9 cellular contexts compared by ENCODE assay signal in the genomic region with DNA sequence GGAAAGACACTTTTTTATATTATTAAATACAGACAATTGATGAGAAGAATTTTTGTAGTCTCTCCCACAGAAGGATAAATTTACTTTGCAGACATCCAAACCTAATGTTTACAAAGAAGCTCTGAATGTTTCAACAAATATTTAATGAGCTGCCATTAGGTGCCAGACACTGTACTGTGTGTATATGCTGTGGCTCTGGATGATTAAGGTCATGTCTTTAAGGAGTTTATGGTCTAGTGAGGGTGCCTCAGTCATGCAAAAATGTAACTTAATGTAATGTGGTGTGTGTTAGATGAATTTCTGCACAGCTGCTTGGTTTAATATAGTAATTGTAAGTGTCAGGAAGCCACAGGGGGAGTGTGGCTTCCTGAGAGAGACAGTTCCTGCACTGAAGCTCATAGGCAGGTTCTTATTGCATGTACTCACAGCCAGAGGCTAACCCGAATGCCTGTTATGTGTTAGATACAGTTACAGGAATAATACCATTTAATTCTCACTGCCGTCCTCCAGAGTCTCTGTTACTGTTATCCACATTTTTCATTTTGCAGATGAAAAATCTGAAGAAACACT. TPM values are rescaled to one million over a fixed set of nuclear protein-coding genes. Genes with fewer than 3 reads are reported as not detected.
A peak's percentile ranks its signal among the peaks of the same experiment; 100 is the strongest.
DNase-seq lines count a peak whose midpoint lies in the region; ATAC-seq and TF ChIP-seq lines count a peak whose summit lies in the region.
"Had no signal": no experiment of that assay in that cellular context is flagged by ENCODE, and none has a peak within 500 bp of the region (broad histone marks: within the 10 kb centered on the region; RNA-seq: fewer than 3 reads in every experiment).

No MANE protein-coding gene starts in this region.

- no peaks in the 10 kb centered on the region for H3K9me3 Mint-ChIP-seq in stimulated activated naive CD8-positive, alpha-beta T cell treated with anti-CD3 and anti-CD28 coated beads, Interleukin-15, amount 100 ng/mL, for 72 hours
- no peaks in the 10 kb centered on the region for H3K9me3 Mint-ChIP-seq in chondrocyte (ENCODE audit: low read depth)

- no peak for TF ChIP-seq POLR2A in spleen (IDR thresholded peaks at IDR 0.05)

- peaks cover 51% of the 10 kb centered on the region for H3K4me1 Mint-ChIP-seq in stimulated activated naive CD8-positive, alpha-beta T cell treated with anti-CD3 and anti-CD28 coated beads, Interleukin-15, amount 100 ng/mL, for 72 hours
- H3K4me1 Mint-ChIP-seq in chondrocyte (ENCODE audit: low read depth), result peaks cover 22% of the 10 kb centered on the region

- H3K36me3 ChIP-seq in heart right ventricle (no peaks in the 10 kb centered on the region), right atrium auricular region (no peaks in the 10 kb centered on the region), spleen (no peaks in the 10 kb centered on the region)

- H3K27ac Mint-ChIP-seq in stimulated activated naive CD8-positive, alpha-beta T cell treated with anti-CD3 and anti-CD28 coated beads, Interleukin-15, amount 100 ng/mL, for 72 hours, result peak overlapping the region; percentile 27 to 28
- no peak overlapping the region for H3K27ac Mint-ChIP-seq in chondrocyte (ENCODE audit: unreplicated experiment)

- peak in 5 of 8 donors; percentile 33 to 78 (median 59) for ATAC-seq in heart right ventricle
- ATAC-seq in stimulated activated naive CD8-positive, alpha-beta T cell treated with anti-CD3 and anti-CD28 coated beads, Interleukin-15, amount 100 ng/mL, for 72 hours, result peak; percentile 96

- H3K9me3 ChIP-seq in heart right ventricle (no peaks in the 10 kb centered on the region), right atrium auricular region (no peaks in the 10 kb centered on the region), spleen (no peaks in the 10 kb centered on the region)

- H3K4me3 ChIP-seq in heart right ventricle, result no peak overlapping the region
- H3K4me3 ChIP-seq in right atrium auricular region, result no peak overlapping the region
- no peak overlapping the region for H3K4me3 ChIP-seq in spleen

- DNase-seq in heart right ventricle (no peak), right atrium auricular region (ENCODE audit: low spot score) (no peak), KG1 (lab: John Stamatoyannopoulos, UW) (peak; percentile 63), dermis blood vessel endothelial cell (peak; percentile 65), spleen (no peak), chondrocyte (ENCODE audit: low spot score) (no peak)
- DNase-seq in stimulated activated naive CD8-positive, alpha-beta T cell treated with anti-CD3 and anti-CD28 coated beads, Interleukin-15, amount 100 ng/mL, for 72 hours, result no peak
- DNase-seq in activated CD4-positive, alpha-beta T cell treated with anti-CD3 and anti-CD28 coated beads, Interleukin-2, amount 50 U/mL, for 1 hour, result no peak
- DNase-seq: right cardiac atrium had no signal

- peaks cover 0 to 45% (median 27%) of the 10 kb centered on the region in 9 donors for H3K4me1 ChIP-seq in heart right ventricle
- H3K4me1 ChIP-seq in right atrium auricular region, result peaks cover 0 to 9% of the 10 kb centered on the region in 2 donors
- peaks cover 5 to 41% (median 35%) of the 10 kb centered on the region in 6 donors for H3K4me1 ChIP-seq in spleen

- 49 to 61% methylated on average over 2 of the region's 2 CpGs for WGBS in heart right ventricle, 2 donors
- WGBS in spleen, 5 donors, result 3 to 16% (median 11%) methylated on average over 2 of the region's 2 CpGs

- intact Hi-C loops in heart right ventricle (cut with DNase I), result no loop called here
- intact Hi-C loops in spleen (cut with DNase I; ENCODE audit: low total_unique reads), result no loop called here

- no peaks in the 10 kb centered on the region for H3K27me3 Mint-ChIP-seq in stimulated activated naive CD8-positive, alpha-beta T cell treated with anti-CD3 and anti-CD28 coated beads, Interleukin-15, amount 100 ng/mL, for 72 hours
- no peaks in the 10 kb centered on the region for H3K27me3 Mint-ChIP-seq in chondrocyte (ENCODE audit: low read depth)

- TF ChIP-seq CTCF in heart right ventricle (IDR thresholded peaks at IDR 0.05) (no peak), right atrium auricular region (IDR thresholded peaks at IDR 0.05) (no peak), spleen (IDR thresholded peaks at IDR 0.05 in 8 of 11, conservative IDR thresholded peaks at IDR 0.05 in 3 of 11) (no peak), chondrocyte (IDR thresholded peaks at IDR 0.05) (no peak)

- peak overlapping the region; percentile 58 to 60 for H3K4me3 Mint-ChIP-seq in stimulated activated naive CD8-positive, alpha-beta T cell treated with anti-CD3 and anti-CD28 coated beads, Interleukin-15, amount 100 ng/mL, for 72 hours
- H3K4me3 Mint-ChIP-seq in chondrocyte (ENCODE audit: unreplicated experiment), result no peak overlapping the region

- H3K27ac ChIP-seq in heart right ventricle, result peak overlapping the region in 2 of 10 donors; percentile 46 to 49
- H3K27ac ChIP-seq in right atrium auricular region, result no peak overlapping the region
- H3K27ac ChIP-seq in spleen, result no peak overlapping the region

- no peaks in the 10 kb centered on the region for H3K36me3 Mint-ChIP-seq in chondrocyte (ENCODE audit: low read depth)

- peaks cover 0 to 4% (median 0%) of the 10 kb centered on the region in 7 donors for H3K27me3 ChIP-seq in heart right ventricle
- no peaks in the 10 kb centered on the region for H3K27me3 ChIP-seq in right atrium auricular region
- no peaks in the 10 kb centered on the region for H3K27me3 ChIP-seq in spleen (replicated peaks in 1 of 7)

RNA-seq across cellular contexts. Expression of a gene that starts 43.3 kb away (rescaled TPM):
- total RNA-seq in heart right ventricle (10 to 100 TPM in 5 of 10 donors, 1 to 10 TPM in 5; 6.0 to 19.2 (median 10.2) TPM), right atrium auricular region (10 to 100 TPM; 10.0 to 14.1 TPM), dermis blood vessel endothelial cell (2.4 and 2.6 TPM in 2 replicates), spleen (100 to 1,000 TPM; 101 to 185 (median 137) TPM), chondrocyte (4.9 to 5.1 TPM (median 4.9 TPM) in 3 replicates)
- polyA plus RNA-seq in heart right ventricle (10 to 100 TPM in 1 of 2 donors, 1 to 10 TPM in 1; 3.3 to 21.4 TPM), spleen (10 to 100 TPM; 12.0 to 47.1 (median 28.8) TPM)

Comparison
In these comparisons a context has a peak if more than half of its experiments do, and no peak if none do; other contexts are left out.
1. DNase-seq: peak in KG1 (single experiment) and dermis blood vessel endothelial cell (single experiment); none in heart right ventricle (0 of 2), right atrium auricular region (single experiment), stimulated activated naive CD8-positive, alpha-beta T cell treated with anti-CD3 and anti-CD28 coated beads, Interleukin-15, amount 100 ng/mL, for 72 hours (0 of 2), spleen (single experiment), chondrocyte (single experiment) and activated CD4-positive, alpha-beta T cell treated with anti-CD3 and anti-CD28 coated beads, Interleukin-2, amount 50 U/mL, for 1 hour (single experiment).
2. RNA of a gene that starts 43.3 kb away (total RNA-seq): 101 to 185 TPM in spleen; 10.0 to 14.1 TPM in right atrium auricular region, 6.0 to 19.2 TPM in heart right ventricle, 4.9 to 5.1 TPM in chondrocyte and 2.4 to 2.6 TPM in dermis blood vessel endothelial cell; every median in the first group is over 4 times any median in the second.